In the genomic region with DNA sequence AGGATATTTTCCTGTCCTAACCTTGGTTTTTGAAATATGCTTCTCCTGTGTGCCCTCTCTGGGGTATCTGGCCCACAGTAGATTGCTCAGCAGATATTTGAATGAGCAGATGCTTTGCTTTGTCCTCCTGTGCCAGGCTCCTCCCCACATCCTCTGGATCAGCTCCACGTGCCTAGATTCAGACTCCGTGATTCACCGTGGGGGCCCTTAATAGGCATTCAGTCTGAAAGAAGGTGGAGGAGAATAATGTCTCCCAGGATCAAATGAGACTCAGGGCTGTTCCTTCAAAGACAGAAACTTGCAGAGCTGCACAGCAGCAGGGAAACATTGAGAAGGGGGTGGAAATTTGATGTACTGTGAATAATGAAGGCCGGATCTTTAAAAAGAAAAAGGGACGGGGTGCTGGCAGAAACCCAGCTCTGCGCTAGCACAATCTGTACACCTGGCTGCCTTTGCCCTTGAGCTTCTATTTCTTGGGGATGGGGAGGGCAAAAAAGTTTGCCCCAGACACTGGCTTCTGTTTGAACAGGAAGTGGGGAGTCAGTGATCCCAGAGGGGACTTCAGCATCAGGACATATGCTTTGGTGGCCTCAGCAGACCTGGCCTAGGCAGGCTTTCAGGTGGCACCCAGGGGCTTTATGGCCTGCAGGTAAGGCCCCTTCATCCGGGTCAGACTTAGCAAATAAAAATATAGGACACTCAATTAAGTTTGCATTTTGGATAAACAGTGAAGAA, we compare ENCODE assay signal across 10 cellular contexts. TPM values are rescaled to one million over a fixed set of nuclear protein-coding genes. Genes with fewer than 3 reads are reported as not detected.
DNase-seq lines count a peak whose midpoint lies in the region; ATAC-seq and TF ChIP-seq lines count a peak whose summit lies in the region.
"Had no signal": no experiment of that assay in that cellular context is flagged by ENCODE, and none has a peak within 500 bp of the region (broad histone marks: within the 10 kb centered on the region; RNA-seq: fewer than 3 reads in every experiment).

No MANE protein-coding gene starts in this region.

- intact Hi-C loops in activated CD8-positive, alpha-beta T cell treated with anti-CD3 and anti-CD28 coated beads for 36 hours (cut with micrococcal nuclease): no loop called here

- ATAC-seq in T-cell (replicated peaks in 1 of 4) (no peak), HG03025 (IDR thresholded peaks at IDR 0.05; ENCODE audit: low FRiP score, unreplicated experiment) (no peak), GM21423 (IDR thresholded peaks at IDR 0.05; ENCODE audit: unreplicated experiment) (no peak)
- no peak for ATAC-seq in stimulated activated memory B cell treated with anti-CD40 and anti-IgM and Interleukin-4, amounts not matched to agents 10 μg/mL and 1 μg/mL and 100 μg/mL, for 72 hours
- ATAC-seq in activated CD8-positive, alpha-beta T cell treated with anti-CD3 and anti-CD28 coated beads for 36 hours: no peak
- ATAC-seq: gastroesophageal sphincter had no signal

- DNase-seq in HK-2 (ENCODE audit: unreplicated experiment): peak; percentile 80
- no peak for DNase-seq in T-cell
- peak; percentile 83 for DNase-seq in glomerular visceral epithelial cell (ENCODE audit: extremely low spot score)
- no peak for DNase-seq in activated naive CD4-positive, alpha-beta T cell (lab: John Stamatoyannopoulos, UW)
- no peak for DNase-seq in activated CD8-positive, alpha-beta T cell treated with anti-CD3 and anti-CD28 coated beads for 36 hours

- CTCF ChIA-PET in T-cell (lab: Charles Lee): interaction anchor here (0.5 to 0.7 kb wide), 2 partner anchors 20 to 30 kb away, joined by 3 read pairs; no protein-coding TSS in a partner anchor
- CTCF ChIA-PET in activated CD8-positive, alpha-beta T cell treated with anti-CD3 and anti-CD28 coated beads for 36 hours (lab: Charles Lee): interaction anchor here (1.0 to 1.3 kb wide), 2 partner anchors 26 to 102 kb away, joined by 3 read pairs; no protein-coding TSS in a partner anchor

- TF ChIP-seq CTCF in activated CD8-positive, alpha-beta T cell treated with anti-CD3 and anti-CD28 coated beads for 36 hours (IDR thresholded peaks at IDR 0.05): no peak

- H3K36me3 Mint-ChIP-seq in T-cell: peaks cover 14% of the 10 kb centered on the region
- H3K36me3 Mint-ChIP-seq in stimulated activated memory B cell treated with anti-CD40 and anti-IgM and Interleukin-4, amounts not matched to agents 10 μg/mL and 1 μg/mL and 100 μg/mL, for 72 hours: peaks cover 17% of the 10 kb centered on the region
- H3K36me3 Mint-ChIP-seq in activated CD8-positive, alpha-beta T cell treated with anti-CD3 and anti-CD28 coated beads for 36 hours (ENCODE audit: low read depth): peaks cover 10% of the 10 kb centered on the region

- POLR2A ChIA-PET in T-cell (lab: Charles Lee): no interaction called here
- POLR2A ChIA-PET in activated CD8-positive, alpha-beta T cell treated with anti-CD3 and anti-CD28 coated beads for 36 hours (lab: Charles Lee): interaction anchor here (0.6 to 2.5 kb wide), 3 partner anchors 10 to 132 kb away, joined by 3 to 6 read pairs (median 4); no protein-coding TSS in a partner anchor

- H3K27me3 Mint-ChIP-seq in T-cell: no peaks in the 10 kb centered on the region
- no peaks in the 10 kb centered on the region for H3K27me3 Mint-ChIP-seq in stimulated activated memory B cell treated with anti-CD40 and anti-IgM and Interleukin-4, amounts not matched to agents 10 μg/mL and 1 μg/mL and 100 μg/mL, for 72 hours
- no peaks in the 10 kb centered on the region for H3K27me3 Mint-ChIP-seq in activated CD8-positive, alpha-beta T cell treated with anti-CD3 and anti-CD28 coated beads for 36 hours
- H3K27me3 Mint-ChIP-seq: IgD-negative memory B cell had no signal

- peak overlapping the region; percentile 17 to 34 for H3K27ac Mint-ChIP-seq in T-cell
- peak overlapping the region; percentile 87 for H3K27ac Mint-ChIP-seq in stimulated activated memory B cell treated with anti-CD40 and anti-IgM and Interleukin-4, amounts not matched to agents 10 μg/mL and 1 μg/mL and 100 μg/mL, for 72 hours
- H3K27ac Mint-ChIP-seq in activated CD8-positive, alpha-beta T cell treated with anti-CD3 and anti-CD28 coated beads for 36 hours: no peak overlapping the region
- H3K27ac Mint-ChIP-seq: IgD-negative memory B cell had no signal

- H3K4me3 Mint-ChIP-seq in T-cell: no peak overlapping the region
- no peak overlapping the region for H3K4me3 Mint-ChIP-seq in stimulated activated memory B cell treated with anti-CD40 and anti-IgM and Interleukin-4, amounts not matched to agents 10 μg/mL and 1 μg/mL and 100 μg/mL, for 72 hours
- no peak overlapping the region for H3K4me3 Mint-ChIP-seq in activated CD8-positive, alpha-beta T cell treated with anti-CD3 and anti-CD28 coated beads for 36 hours

- no peaks in the 10 kb centered on the region for H3K9me3 Mint-ChIP-seq in T-cell
- no peaks in the 10 kb centered on the region for H3K9me3 Mint-ChIP-seq in stimulated activated memory B cell treated with anti-CD40 and anti-IgM and Interleukin-4, amounts not matched to agents 10 μg/mL and 1 μg/mL and 100 μg/mL, for 72 hours
- H3K9me3 Mint-ChIP-seq in activated CD8-positive, alpha-beta T cell treated with anti-CD3 and anti-CD28 coated beads for 36 hours: no peaks in the 10 kb centered on the region

- peaks cover 20 to 33% (median 28%) of the 10 kb centered on the region in 3 donors for H3K4me1 Mint-ChIP-seq in T-cell
- H3K4me1 Mint-ChIP-seq in stimulated activated memory B cell treated with anti-CD40 and anti-IgM and Interleukin-4, amounts not matched to agents 10 μg/mL and 1 μg/mL and 100 μg/mL, for 72 hours: peaks cover 26% of the 10 kb centered on the region
- H3K4me1 Mint-ChIP-seq in activated CD8-positive, alpha-beta T cell treated with anti-CD3 and anti-CD28 coated beads for 36 hours (ENCODE audit: low read depth): peaks cover 26% of the 10 kb centered on the region

RNA-seq across cellular contexts. Expression of a gene that starts 15.9 kb away (rescaled TPM):
- total RNA-seq in T-cell: under 1 TPM in 1 of 5 donors, not detected in 4; 0.35 TPM
- total RNA-seq in activated CD8-positive, alpha-beta T cell treated with anti-CD3 and anti-CD28 coated beads for 36 hours: not detected
- total RNA-seq: gastroesophageal sphincter had no signal

Comparison
In these comparisons a context has a peak if more than half of its experiments do, and no peak if none do; other contexts are left out.
1. DNase-seq: peak in HK-2 (single experiment) and glomerular visceral epithelial cell (single experiment); none in T-cell (0 of 34), activated naive CD4-positive, alpha-beta T cell (0 of 4) and activated CD8-positive, alpha-beta T cell treated with anti-CD3 and anti-CD28 coated beads for 36 hours (single experiment).